In genomic region chrX:154378799-154379568, GRCh38 we compare ENCODE assay signal across 1 cellular context.
TF ChIP-seq lines count a peak whose summit lies in the region.

Gene EMD, plus strand, starts transcription at chrX:154379295. Its CDS starts 190 bp downstream, at chrX:154379485.

TF ChIP-seq in HepG2, 621 proteins besides CTCF, POLR2A, EP300 and RAD21 (continued from another document):
- TF ChIP-seq ZHX2 (IDR thresholded peaks at IDR 0.05; ENCODE audit: low read depth) = peak; percentile 92
- no peak for TF ChIP-seq ZHX2 (CRISPR knock-in tag; IDR thresholded peaks at IDR 0.05; ENCODE audit: borderline replicate concordance)
- 0 out of 2 replicates have a peak, but pooled peaks have one; percentile 58 for TF ChIP-seq HOXD1 (CRISPR knock-in tag; IDR thresholded peaks at IDR 0.05)
- TF ChIP-seq AKAP8 (CRISPR knock-in tag; IDR thresholded peaks at IDR 0.05) = peak; percentile 85
- TF ChIP-seq ZNF687 (CRISPR knock-in tag; IDR thresholded peaks at IDR 0.05) = peak; percentile 46
- no peak for TF ChIP-seq GLMP (CRISPR knock-in tag; IDR thresholded peaks at IDR 0.05; ENCODE audit: borderline replicate concordance)
- TF ChIP-seq ZNF281 (CRISPR knock-in tag; IDR thresholded peaks at IDR 0.05; ENCODE audit: borderline replicate concordance) = peak; percentile 62; the same call in 1 of the 2 replicates
- TF ChIP-seq ZSCAN21 (CRISPR knock-in tag; IDR thresholded peaks at IDR 0.05; ENCODE audit: borderline replicate concordance) = 0 out of 2 replicates have a peak, but pooled peaks have one; percentile 35
- no peak for TF ChIP-seq SOX6 (IDR thresholded peaks at IDR 0.05)
- peak; percentile 23; the same call in 1 of the 2 replicates for TF ChIP-seq SOX6 (CRISPR knock-in tag; IDR thresholded peaks at IDR 0.05)
- peak; percentile 10; the same call in 1 of the 2 replicates for TF ChIP-seq ERF (CRISPR knock-in tag; IDR thresholded peaks at IDR 0.05)
- TF ChIP-seq ARID4A (CRISPR knock-in tag; IDR thresholded peaks at IDR 0.05; ENCODE audit: borderline replicate concordance) = peak; percentile 59; the same call in 1 of the 2 replicates
- TF ChIP-seq MEIS1 (CRISPR knock-in tag; IDR thresholded peaks at IDR 0.05; ENCODE audit: borderline replicate concordance) = 0 out of 2 replicates have a peak, but pooled peaks have one; percentile 9
- 0 out of 2 replicates have a peak, but pooled peaks have one; percentile 16 for TF ChIP-seq MYC (CRISPR knock-in tag; IDR thresholded peaks at IDR 0.05; ENCODE audit: borderline replicate concordance)
- TF ChIP-seq DRAP1 (CRISPR knock-in tag; IDR thresholded peaks at IDR 0.05) = peak; percentile 52; the same call in 1 of the 2 replicates
- TF ChIP-seq HOXA7 (CRISPR knock-in tag; IDR thresholded peaks at IDR 0.05) = no peak
- peak; percentile 43; the same call in 1 of the 2 replicates for TF ChIP-seq ZNF768 (CRISPR knock-in tag; IDR thresholded peaks at IDR 0.05)
- peak; percentile 34; the same call in 1 of the 2 replicates for TF ChIP-seq PHF21A (CRISPR knock-in tag; IDR thresholded peaks at IDR 0.05)
